8 cellular contexts compared by ENCODE assay signal in genomic region chr14:34012978-34013713, GRCh38.
A peak's percentile ranks its signal among the peaks of the same experiment; 100 is the strongest.
DNase-seq lines count a peak whose midpoint lies in the region; ATAC-seq and FAIRE-seq lines count a peak whose summit lies in the region.

No MANE protein-coding gene starts in this region.

- H3K36me3 ChIP-seq in HUES64 (ENCODE audit: insufficient read depth, low read length) = no peaks in the 10 kb centered on the region

- DNase-seq in GM18507 (ENCODE audit: extremely low spot score, insufficient read length, low read depth) (peak; percentile 9), ACHN (no peak), NCI-H69 (lab: John Stamatoyannopoulos, UW) (no peak)
- no peak for DNase-seq in stimulated activated CD4-positive, alpha-beta T cell treated with anti-CD3 and anti-CD28 coated beads, Interleukin-4, amount 100 ng/mL, for 4 hours

- no peak overlapping the region for H3K9ac ChIP-seq in HUES64 (ENCODE audit: low read depth, low read length)

- no peaks in the 10 kb centered on the region for H3K9me3 ChIP-seq in HUES64 (ENCODE audit: insufficient read depth, low read depth, low read length)

- H3K4me1 ChIP-seq in HUES64 (ENCODE audit: insufficient read depth, low read length) = peaks cover 15% of the 10 kb centered on the region

- WGBS in HUES64 = 71% methylated on average over 7 of the region's 9 CpGs

- no peak overlapping the region for H3K4me3 ChIP-seq in HUES64 (ENCODE audit: low read length)

- peak; percentile 87 for FAIRE-seq in GM18507 (lab: Jason Lieb, UNC)

- ATAC-seq in GM21529 (IDR thresholded peaks at IDR 0.05; ENCODE audit: unreplicated experiment) = peak; percentile 76
- ATAC-seq in esophagus mucosa = peak; percentile 55
- no peak for ATAC-seq in activated CD4-positive, CD25-positive, alpha-beta regulatory T cell treated with anti-CD3 and anti-CD28 coated beads, Interleukin-2, amount 50 U/mL, for 24 hours

- in situ Hi-C loops in ACHN (cut with HindIII; ENCODE audit: low pct_ligation_motif_present, low pct_unique_long_range_greater_than_20kb, low sequenced_read_pairs) = no loop called here

- no peaks in the 10 kb centered on the region for H3K27me3 ChIP-seq in HUES64 (ENCODE audit: insufficient read depth, low read length)

- H3K27ac ChIP-seq in HUES64 (ENCODE audit: low read depth, low read length) = 0 out of 2 replicates have a peak overlapping the region, but pooled peaks have one; percentile 13

Comparison
In these comparisons a context has a peak if more than half of its experiments do, and no peak if none do; other contexts are left out.
1. ATAC-seq: peak in GM21529 (single experiment) and esophagus mucosa (single experiment); none in activated CD4-positive, CD25-positive, alpha-beta regulatory T cell treated with anti-CD3 and anti-CD28 coated beads, Interleukin-2, amount 50 U/mL, for 24 hours (0 of 2).